ENCODE assay signal across 7 cellular contexts in the genomic region with DNA sequence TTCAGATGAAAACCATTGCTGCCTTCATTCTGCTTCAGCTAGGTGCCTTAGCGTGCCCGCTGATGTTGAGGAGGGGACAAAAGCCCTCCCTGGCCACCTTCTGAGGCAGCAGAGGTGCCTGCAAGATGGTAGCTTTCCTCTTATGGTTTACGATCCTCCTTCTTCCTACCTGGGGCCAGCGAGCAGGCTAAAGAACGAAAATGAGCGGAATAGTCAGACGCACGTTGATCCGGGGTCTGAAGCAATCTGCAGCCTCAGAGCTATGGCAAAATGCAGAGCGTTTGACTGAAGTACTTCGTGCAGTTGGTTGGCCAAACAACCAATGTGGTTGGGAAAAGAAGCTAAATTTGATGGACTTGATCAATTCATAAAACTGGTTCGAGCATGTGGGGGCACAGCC.
"Had no signal": no experiment of that assay in that cellular context is flagged by ENCODE, and none has a peak within 500 bp of the region (broad histone marks: within the 10 kb centered on the region; RNA-seq: fewer than 3 reads in every experiment).

No MANE protein-coding gene starts in this region.

- H3K9ac ChIP-seq: GM23248 had no signal

- FAIRE-seq: HTR-8/SVneo, K562 had no signal

- H3K4me1 ChIP-seq: HAP-1 had no signal

- H3K36me3 ChIP-seq: HAP-1 had no signal

- DNase-seq: GM23248, IMR-90, KG1 had no signal

- ATAC-seq: HCT116, K562 had no signal

- H2AFZ ChIP-seq: GM23248 had no signal

- H3K4me3 ChIP-seq: GM23248, HAP-1, K562 had no signal

- H3K9me3 ChIP-seq: HAP-1 had no signal

- H3K27ac ChIP-seq: GM23248 had no signal
